29 cellular contexts compared by ENCODE assay signal in genomic region chr1:117541585-117541984, GRCh38.
"Had no signal": no experiment of that assay in that cellular context is flagged by ENCODE, and none has a peak within 500 bp of the region (broad histone marks: within the 10 kb centered on the region; RNA-seq: fewer than 3 reads in every experiment).

No MANE protein-coding gene starts in this region.

- H3K9me3 Mint-ChIP-seq: activated naive CD8-positive, alpha-beta T cell treated with anti-CD3 and anti-CD28 coated beads, Interleukin-2, amount 10 ng/mL, durations not matched to agents 7 days and 5 days; activated T-cell treated with anti-CD3 and anti-CD28 coated beads, Interleukin-2, amount 50 U/mL, for 72 hours; central memory CD8-positive, alpha-beta T cell; dendritic cell treated with granulocyte-macrophage colony-stimulating factor and Interleukin-4, amounts not matched to agents 40 ng/mL and 50 ng/mL, for 4 days; natural killer cell treated with Interleukin-12 subunit alpha and Interleukin-12 subunit beta and Interleukin-15 and Interleukin-18, amount 100 ng/mL, for 72 hours; stimulated activated memory B cell treated with anti-CD40 and anti-IgM and Interleukin-4, amounts not matched to agents 10 μg/mL and 1 μg/mL and 100 μg/mL, for 72 hours; T-helper 1 cell treated with Interleukin-12 subunit alpha and Interleukin-12 subunit beta and Interleukin-4 antibody, amounts not matched to agents 30 μg/mL and 1 μg/mL, for 36 hours had no signal

- H3K27me3 ChIP-seq: esophagus muscularis mucosa, heart right ventricle, left lung, suprapubic skin, tibial nerve had no signal

- FAIRE-seq: bronchial epithelial cell, islet of Langerhans had no signal

- H3K4me3 ChIP-seq: esophagus muscularis mucosa, heart right ventricle, left lung, lower lobe of right lung, mucosa of descending colon, psoas muscle, smooth muscle cell, suprapubic skin, tibial nerve had no signal

- H3K27ac Mint-ChIP-seq: activated naive CD8-positive, alpha-beta T cell treated with anti-CD3 and anti-CD28 coated beads, Interleukin-2, amount 10 ng/mL, durations not matched to agents 7 days and 5 days; activated T-cell treated with anti-CD3 and anti-CD28 coated beads, Interleukin-2, amount 50 U/mL, for 72 hours; dendritic cell treated with granulocyte-macrophage colony-stimulating factor and Interleukin-4, amounts not matched to agents 40 ng/mL and 50 ng/mL, for 4 days; natural killer cell treated with Interleukin-12 subunit alpha and Interleukin-12 subunit beta and Interleukin-15 and Interleukin-18, amount 100 ng/mL, for 72 hours; stimulated activated memory B cell treated with anti-CD40 and anti-IgM and Interleukin-4, amounts not matched to agents 10 μg/mL and 1 μg/mL and 100 μg/mL, for 72 hours; T-helper 1 cell treated with Interleukin-12 subunit alpha and Interleukin-12 subunit beta and Interleukin-4 antibody, amounts not matched to agents 30 μg/mL and 1 μg/mL, for 36 hours had no signal

- H3K4me1 Mint-ChIP-seq: central memory CD8-positive, alpha-beta T cell; stimulated activated memory B cell treated with anti-CD40 and anti-IgM and Interleukin-4, amounts not matched to agents 10 μg/mL and 1 μg/mL and 100 μg/mL, for 72 hours had no signal

- H3K4me3 Mint-ChIP-seq: activated naive CD8-positive, alpha-beta T cell treated with anti-CD3 and anti-CD28 coated beads, Interleukin-2, amount 10 ng/mL, durations not matched to agents 7 days and 5 days; central memory CD8-positive, alpha-beta T cell; dendritic cell treated with granulocyte-macrophage colony-stimulating factor and Interleukin-4, amounts not matched to agents 40 ng/mL and 50 ng/mL, for 4 days; natural killer cell treated with Interleukin-12 subunit alpha and Interleukin-12 subunit beta and Interleukin-15 and Interleukin-18, amount 100 ng/mL, for 72 hours; stimulated activated memory B cell treated with anti-CD40 and anti-IgM and Interleukin-4, amounts not matched to agents 10 μg/mL and 1 μg/mL and 100 μg/mL, for 72 hours; T-helper 1 cell treated with Interleukin-12 subunit alpha and Interleukin-12 subunit beta and Interleukin-4 antibody, amounts not matched to agents 30 μg/mL and 1 μg/mL, for 36 hours had no signal

- H3K9me3 ChIP-seq: esophagus muscularis mucosa, heart right ventricle, left lung, lower lobe of right lung, mucosa of descending colon, psoas muscle, SK-N-SH, suprapubic skin, tibial nerve had no signal

- ATAC-seq: left lung; mucosa of descending colon; stimulated activated memory B cell treated with anti-CD40 and anti-IgM and Interleukin-4, amounts not matched to agents 10 μg/mL and 1 μg/mL and 100 μg/mL, for 72 hours had no signal

- H3K27me3 Mint-ChIP-seq: central memory CD8-positive, alpha-beta T cell; dendritic cell treated with granulocyte-macrophage colony-stimulating factor and Interleukin-4, amounts not matched to agents 40 ng/mL and 50 ng/mL, for 4 days; stimulated activated memory B cell treated with anti-CD40 and anti-IgM and Interleukin-4, amounts not matched to agents 10 μg/mL and 1 μg/mL and 100 μg/mL, for 72 hours had no signal

- DNase-seq: activated CD4-positive, alpha-beta T cell treated with anti-CD3 and anti-CD28 coated beads, Interleukin-2, amount 50 U/mL, for 4 hours; activated CD4-positive, CD25-positive, alpha-beta regulatory T cell treated with anti-CD3 and anti-CD28 coated beads, Interleukin-2, amount 50 U/mL, for 72 hours; activated naive CD4-positive, alpha-beta T cell; activated naive CD8-positive, alpha-beta T cell treated with anti-CD3 and anti-CD28 coated beads, Interleukin-2, amount 10 ng/mL, durations not matched to agents 7 days and 5 days; activated T-cell treated with anti-CD3 and anti-CD28 coated beads for 4 hours; activated T-cell treated with anti-CD3 and anti-CD28 coated beads, Interleukin-2, amount 50 U/mL, for 72 hours; amniotic stem cell; heart right ventricle; left lung; mucosa of descending colon; SK-N-SH; stimulated activated CD4-positive, alpha-beta T cell treated with anti-CD3 and anti-CD28 coated beads, Interleukin-1b, Interleukin-23, amount 100 ng/mL, for 48 hours; stimulated activated CD4-positive, alpha-beta T cell treated with anti-CD3 and anti-CD28 coated beads, Interleukin-4, amount 100 ng/mL, for 4 hours; stimulated activated CD8-positive, alpha-beta memory T cell treated with anti-CD3 and anti-CD28 coated beads, Interleukin-4, amount 100 ng/mL, for 48 hours; SW 1271 had no signal

- H3K36me3 Mint-ChIP-seq: activated naive CD8-positive, alpha-beta T cell treated with anti-CD3 and anti-CD28 coated beads, Interleukin-2, amount 10 ng/mL, durations not matched to agents 7 days and 5 days; natural killer cell treated with Interleukin-12 subunit alpha and Interleukin-12 subunit beta and Interleukin-15 and Interleukin-18, amount 100 ng/mL, for 72 hours; stimulated activated memory B cell treated with anti-CD40 and anti-IgM and Interleukin-4, amounts not matched to agents 10 μg/mL and 1 μg/mL and 100 μg/mL, for 72 hours had no signal

- H3K27ac ChIP-seq: esophagus muscularis mucosa, foreskin keratinocyte, heart right ventricle, left lung, lower lobe of right lung, psoas muscle, suprapubic skin, tibial nerve had no signal

- H3K4me1 ChIP-seq: esophagus muscularis mucosa, foreskin keratinocyte, lower lobe of right lung, tibial nerve had no signal

- H3K36me3 ChIP-seq: esophagus muscularis mucosa, heart right ventricle, left lung, lower lobe of right lung, suprapubic skin, tibial nerve had no signal
